10 cellular contexts compared by ENCODE assay signal in genomic region chr12:6788972-6789905, GRCh38. TPM values are rescaled to one million over a fixed set of nuclear protein-coding genes. Genes with fewer than 3 reads are reported as not detected.
DNase-seq lines count a peak whose midpoint lies in the region; FAIRE-seq and TF ChIP-seq lines count a peak whose summit lies in the region.
"Had no signal": no experiment of that assay in that cellular context is flagged by ENCODE, and none has a peak within 500 bp of the region (broad histone marks: within the 10 kb centered on the region; RNA-seq: fewer than 3 reads in every experiment).

Gene CD4 (plus strand): TSS chr12:6789528. CDS start chr12:6800139, 10,611 bp downstream.

- in situ Hi-C loops in KBM-7 (cut with MboI; ENCODE audit: low pct_unique_long_range_greater_than_20kb, low sequenced_read_pairs) = no loop called here

- H3K27me3 Mint-ChIP-seq in activated T-cell treated with anti-CD3 and anti-CD28 coated beads, Interleukin-2, amount 50 U/mL, for 24 hours = no peaks in the 10 kb centered on the region

- peak within 1 kb of the TSS; percentile 90 for H3K4me3 Mint-ChIP-seq in activated T-cell treated with anti-CD3 and anti-CD28 coated beads, Interleukin-2, amount 50 U/mL, for 24 hours

- no peaks in the 10 kb centered on the region for H3K9me3 ChIP-seq in kidney (ENCODE audit: control insufficient read depth in 1 of 2, low read length in 2 of 2)
- H3K9me3 ChIP-seq: neutrophil had no signal

- FAIRE-seq in kidney (lab: Jason Lieb, UNC) = no peak
- FAIRE-seq in HTR-8/SVneo (lab: Jason Lieb, UNC) = no peak
- FAIRE-seq: GM18507 had no signal

- TF ChIP-seq CTCF in kidney (IDR thresholded peaks at IDR 0.05; ENCODE audit: borderline replicate concordance, extremely low read depth, insufficient read depth) (no peak), GM10248 (IDR thresholded peaks at IDR 0.05; ENCODE audit: control extremely low read depth, extremely low read depth, low read depth, missing control alignments) (no peak)

- CTCF ChIA-PET in GM10248 (lab: Yijun Ruan, JAX) = interaction anchor here (0.9 to 4.5 kb wide), 7 partner anchors 10 to 45 kb away, joined by 3 to 33 read pairs (median 4); partner anchors contain the start of genes MLF2 and PTMS

- H3K27ac ChIP-seq in kidney (ENCODE audit: low read depth in 2 of 2, low read length in 2 of 2) = peak within 1 kb of the TSS in 1 of 2 donors; percentile 2
- H3K27ac ChIP-seq: neutrophil had no signal

- no peaks in the 10 kb centered on the region for H3K9me3 Mint-ChIP-seq in activated T-cell treated with anti-CD3 and anti-CD28 coated beads, Interleukin-2, amount 50 U/mL, for 24 hours

- H3K4me1 ChIP-seq in kidney (ENCODE audit: control insufficient read depth in 1 of 2, insufficient read depth in 1 of 2, low read depth in 1 of 2, low read length in 2 of 2) = peaks cover 0 to 4% of the 10 kb centered on the region in 2 donors

- peak within 1 kb of the TSS; percentile 93 for H3K27ac Mint-ChIP-seq in activated T-cell treated with anti-CD3 and anti-CD28 coated beads, Interleukin-2, amount 50 U/mL, for 24 hours

- H3K4me1 Mint-ChIP-seq in activated T-cell treated with anti-CD3 and anti-CD28 coated beads, Interleukin-2, amount 50 U/mL, for 24 hours (ENCODE audit: low read depth) = peaks cover 63% of the 10 kb centered on the region

- H3K4me3 ChIP-seq in kidney (ENCODE audit: low read length in 2 of 2) = peak within 1 kb of the TSS; percentile 33 to 65

- peaks cover 42% of the 10 kb centered on the region for H3K36me3 Mint-ChIP-seq in activated T-cell treated with anti-CD3 and anti-CD28 coated beads, Interleukin-2, amount 50 U/mL, for 24 hours (ENCODE audit: low read depth)

- intact Hi-C loops in kidney (cut with DNase I) = no loop called here

- DNase-seq in KBM-7 (peak; percentile 88), kidney (peak; percentile 92), HTR-8/SVneo (ENCODE audit: insufficient read length, low spot score) (no peak), cerebellar nuclear complex (lab: John Stamatoyannopoulos, UW) (no peak), SW 1271 (lab: John Stamatoyannopoulos, UW) (no peak), GM10248 (ENCODE audit: extremely low spot score) (no peak)
- peak; percentile 82 for DNase-seq in activated T-cell treated with anti-CD3 and anti-CD28 coated beads, Interleukin-2, amount 50 U/mL, for 24 hours
- peak; percentile 74 for DNase-seq in stimulated activated CD4-positive, alpha-beta T cell treated with anti-CD3 and anti-CD28 coated beads, Interleukin-2, amount 100 ng/mL, for 48 hours

- POLR2A ChIA-PET in GM10248 (lab: Yijun Ruan, JAX) = interaction anchor here (0.7 kb wide), 1 partner anchor 255 kb away, joined by 3 read pairs; the partner anchor contains the start of gene GAPDH

- no peaks in the 10 kb centered on the region for H3K36me3 ChIP-seq in kidney (ENCODE audit: control insufficient read depth in 1 of 2, insufficient read depth in 2 of 2, low read length in 2 of 2)
- H3K36me3 ChIP-seq: neutrophil had no signal

- no peak within 1 kb of the TSS for H3K9ac ChIP-seq in kidney (ENCODE audit: low read length in 2 of 2)

RNA-seq across cellular contexts. Expression of gene CD4, which starts in this region (rescaled TPM):
- 38.1 TPM for total RNA-seq in kidney
- 12.2 TPM for polyA plus RNA-seq in kidney (ENCODE audit: insufficient read depth, low read depth, low replicate concordance)

Comparison
In these comparisons a context has a peak if more than half of its experiments do, and no peak if none do; other contexts are left out.
1. DNase-seq: peak in KBM-7 (single experiment), activated T-cell treated with anti-CD3 and anti-CD28 coated beads, Interleukin-2, amount 50 U/mL, for 24 hours (single experiment), kidney (single experiment) and stimulated activated CD4-positive, alpha-beta T cell treated with anti-CD3 and anti-CD28 coated beads, Interleukin-2, amount 100 ng/mL, for 48 hours (2 of 2); none in HTR-8/SVneo (single experiment), cerebellar nuclear complex (0 of 2), SW 1271 (0 of 2) and GM10248 (single experiment).